22 cellular contexts compared by ENCODE assay signal in the genomic region with DNA sequence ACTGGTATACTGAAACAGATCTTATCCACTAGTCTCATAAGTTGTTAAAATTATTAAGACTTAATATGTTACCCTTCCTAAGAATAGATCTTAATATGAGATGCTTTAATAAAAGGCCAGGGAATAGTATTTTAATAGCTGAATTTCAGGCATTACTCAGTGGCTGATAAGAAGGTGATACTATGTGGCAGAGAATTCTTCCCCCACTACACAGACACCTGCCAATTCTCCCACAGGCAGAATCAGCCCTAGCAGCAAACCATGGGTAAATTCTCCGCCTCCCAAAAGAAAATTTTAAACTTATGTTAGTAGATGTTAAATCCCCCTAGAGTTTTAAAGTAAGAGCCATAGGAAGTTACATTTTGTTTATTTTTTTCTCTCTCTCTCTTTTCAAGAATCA.
A peak's percentile ranks its signal among the peaks of the same experiment; 100 is the strongest.
DNase-seq lines count a peak whose midpoint lies in the region; ATAC-seq and TF ChIP-seq lines count a peak whose summit lies in the region.
"Had no signal": no experiment of that assay in that cellular context is flagged by ENCODE, and none has a peak within 500 bp of the region (broad histone marks: within the 10 kb centered on the region; RNA-seq: fewer than 3 reads in every experiment).

No MANE protein-coding gene starts in this region.

- H3K36me3 Mint-ChIP-seq in neural crest cell (ENCODE audit: low read depth): no peaks in the 10 kb centered on the region
- H3K36me3 Mint-ChIP-seq: CD14-positive monocyte; CD8-positive, alpha-beta memory T cell had no signal

- H3K36me3 ChIP-seq in SK-N-MC (ENCODE audit: insufficient read depth, low read length): no peaks in the 10 kb centered on the region
- H3K36me3 ChIP-seq: BE2C; BLaER1 treated with 17β-estradiol and CSF1 and Interleukin-3, amounts not matched to agents 10 nM and 100 nM had no signal

- no peak for ATAC-seq in HG03442 (IDR thresholded peaks at IDR 0.05; ENCODE audit: unreplicated experiment)
- ATAC-seq: A549, GM23338, HCT116 had no signal

- no peak overlapping the region for H3K9ac ChIP-seq in SK-N-MC (ENCODE audit: insufficient read length)
- H3K9ac ChIP-seq: BLaER1 treated with 17β-estradiol and CSF1 and Interleukin-3, amounts not matched to agents 10 nM and 100 nM had no signal

- no peaks in the 10 kb centered on the region for H3K9me3 ChIP-seq in SK-N-MC (ENCODE audit: low read depth, low read length)
- H3K9me3 ChIP-seq: A549; BE2C; BLaER1 treated with 17β-estradiol and CSF1 and Interleukin-3, amounts not matched to agents 10 nM and 100 nM had no signal

- H3K27ac ChIP-seq in SK-N-MC: peak overlapping the region; percentile 39; the same call in 1 of the 2 replicates
- H3K27ac ChIP-seq: A549; BLaER1 treated with 17β-estradiol and CSF1 and Interleukin-3, amounts not matched to agents 10 nM and 100 nM had no signal

- no peaks in the 10 kb centered on the region for H3K4me1 Mint-ChIP-seq in neural crest cell
- H3K4me1 Mint-ChIP-seq: CD8-positive, alpha-beta memory T cell had no signal

- no peak for TF ChIP-seq CTCF in neural crest cell (conservative IDR thresholded peaks at IDR 0.05)

- H3K27ac Mint-ChIP-seq in neural crest cell (ENCODE audit: unreplicated experiment): peak overlapping the region; percentile 39
- H3K27ac Mint-ChIP-seq: CD14-positive monocyte; CD4-positive, alpha-beta T cell; CD8-positive, alpha-beta memory T cell; GM23338; H9 had no signal

- DNase-seq in NCI-H748 (lab: John Stamatoyannopoulos, UW; ENCODE audit: unreplicated experiment) (peak; percentile 47), NCI-H748 treated with DMSO at 0.1 percent for 48 hours (lab: John Stamatoyannopoulos, UW) (no peak), SK-N-MC (ENCODE audit: low read depth, low spot score) (no peak), neural crest cell (ENCODE audit: low read depth, low spot score) (no peak), NOMO-1 treated with dmso at 0.1 percent for 144 hours (lab: John Stamatoyannopoulos, UW; ENCODE audit: unreplicated experiment) (no peak)
- DNase-seq: 8988T; ACHN; AML-193; BE2C; Calu3; CD4-positive, alpha-beta T cell; CD8-positive, alpha-beta memory T cell; DMS53; DMS79 treated with DMSO at 0.1 percent for 48 hours; GF-D8; H9 had no signal

- no peak overlapping the region for H3K4me3 Mint-ChIP-seq in neural crest cell
- H3K4me3 Mint-ChIP-seq: CD14-positive monocyte; CD4-positive, alpha-beta T cell; CD8-positive, alpha-beta memory T cell; GM23338; H9 had no signal

- peak overlapping the region; percentile 51 for H3K4me3 ChIP-seq in SK-N-MC
- H3K4me3 ChIP-seq: A549; BLaER1 treated with 17β-estradiol and CSF1 and Interleukin-3, amounts not matched to agents 10 nM and 100 nM; GM23338 had no signal

- no peaks in the 10 kb centered on the region for H3K27me3 Mint-ChIP-seq in neural crest cell (ENCODE audit: low read depth)
- H3K27me3 Mint-ChIP-seq: CD4-positive, alpha-beta T cell; CD8-positive, alpha-beta memory T cell had no signal

- no peaks in the 10 kb centered on the region for H3K9me3 Mint-ChIP-seq in neural crest cell
- H3K9me3 Mint-ChIP-seq: GM23338, H9 had no signal
